ENCODE assay signal across 8 cellular contexts in the genomic region with DNA sequence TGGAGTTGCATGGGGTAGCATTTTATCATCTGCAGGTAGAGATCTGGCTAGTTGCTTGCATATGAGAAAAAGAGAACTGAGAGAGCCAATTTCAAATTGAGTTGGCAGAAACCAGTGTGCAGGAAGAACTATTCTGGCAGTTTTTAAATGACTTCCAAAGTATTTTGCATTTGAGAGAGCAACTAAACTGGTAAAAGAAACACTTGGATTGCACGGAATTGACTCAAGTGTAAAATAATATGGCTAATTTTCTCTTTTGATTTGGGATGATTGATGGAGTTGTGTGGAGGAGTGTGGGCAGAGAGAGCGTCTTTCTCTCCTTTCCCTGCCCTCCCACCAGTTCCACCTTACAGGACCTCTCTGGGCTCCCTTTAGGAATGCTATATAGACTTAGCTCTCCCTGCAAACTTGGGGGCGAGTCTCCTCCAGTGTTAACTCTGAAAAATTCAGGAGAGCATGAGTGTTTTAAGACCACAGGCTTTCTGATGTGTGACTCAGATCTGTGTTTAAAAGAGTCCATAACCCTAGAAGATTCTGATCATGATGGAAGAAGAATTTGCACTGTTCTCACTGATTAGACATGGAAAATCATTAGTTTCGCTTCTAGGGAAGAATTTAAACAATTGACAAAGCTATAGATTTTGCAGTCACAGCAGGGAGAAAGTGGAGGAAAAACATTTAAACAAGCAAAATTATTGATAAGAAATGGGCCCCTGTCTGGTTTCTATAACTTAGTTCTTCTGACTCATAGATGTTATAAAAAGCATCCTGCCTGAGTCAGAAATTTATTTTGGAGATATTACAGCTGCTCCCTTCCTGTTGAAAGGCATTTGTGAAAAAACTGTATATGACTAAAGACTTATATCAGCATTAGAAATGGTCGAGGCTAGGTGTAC. TPM values are rescaled to one million over a fixed set of nuclear protein-coding genes. Genes with fewer than 3 reads are reported as not detected.
A peak's percentile ranks its signal among the peaks of the same experiment; 100 is the strongest.
DNase-seq lines count a peak whose midpoint lies in the region; ATAC-seq and TF ChIP-seq lines count a peak whose summit lies in the region.

No MANE protein-coding gene starts in this region.

- CTCF ChIA-PET in mammary epithelial cell (lab: Charles Lee; ENCODE audit: low non-redundant PET) = no interaction called here

- TF ChIP-seq POLR2A in lower leg skin (IDR thresholded peaks at IDR 0.05) = no peak

- H3K4me3 ChIP-seq in mammary epithelial cell (replicated peaks in 1 of 3; ENCODE audit: insufficient read depth in 1 of 3, low read depth in 2 of 3, low read length in 3 of 3) (no peak overlapping the region), lower leg skin (ENCODE audit: low read depth, poor library complexity, severe bottlenecking) (no peak overlapping the region)

- H3K27me3 ChIP-seq in mammary epithelial cell (ENCODE audit: insufficient read depth, low read length) = no peaks in the 10 kb centered on the region

- H3K4me3 Mint-ChIP-seq in stimulated activated effector memory CD8-positive, alpha-beta T cell treated with anti-CD3 and anti-CD28 coated beads, Interleukin-12 subunit alpha, Interleukin-12 subunit beta, amount 100 ng/mL, for 72 hours = peak overlapping the region; percentile 47

- no TSS peak for BruUV-seq in mammary epithelial cell (replicated peaks; lab: Mats Ljungman, UMichigan)

- peak overlapping the region; percentile 47 for H3K4me2 ChIP-seq in mammary epithelial cell (ENCODE audit: insufficient read depth, low read depth, low read length)

- H3K4me1 ChIP-seq in mammary epithelial cell (ENCODE audit: insufficient read depth, low read length) = peaks cover 27% of the 10 kb centered on the region

- ATAC-seq in GM21360 (IDR thresholded peaks at IDR 0.05; ENCODE audit: unreplicated experiment) = peak; percentile 84
- ATAC-seq in HG03520 (IDR thresholded peaks at IDR 0.05; ENCODE audit: unreplicated experiment) = peak; percentile 67
- ATAC-seq in stimulated activated effector memory CD8-positive, alpha-beta T cell treated with anti-CD3 and anti-CD28 coated beads, Interleukin-12 subunit alpha, Interleukin-12 subunit beta, amount 100 ng/mL, for 72 hours = peak; percentile 87

- H3K79me2 ChIP-seq in mammary epithelial cell (ENCODE audit: insufficient read depth, low read length) = no peaks in the 10 kb centered on the region

- WGBS in mammary epithelial cell (ENCODE audit: low coverage, missing lambda C conversion rate) = 44% methylated on average over 5 of the region's 5 CpGs
- WGBS in lower leg skin, 2 donors = 34 to 47% methylated on average over 5 of the region's 5 CpGs

- in situ Hi-C loops in mammary epithelial cell (cut with MboI; ENCODE audit: low sequenced_read_pairs in 2 of 2) = no loop called here

- H3K36me3 ChIP-seq in mammary epithelial cell (ENCODE audit: insufficient read depth, low read length) = no peaks in the 10 kb centered on the region

- intact Hi-C loops in mammary epithelial cell (cut with micrococcal nuclease) (no loop called here), lower leg skin (cut with DNase I; ENCODE audit: low total_unique reads) (no loop called here)

- no peaks in the 10 kb centered on the region for H3K36me3 Mint-ChIP-seq in stimulated activated effector memory CD8-positive, alpha-beta T cell treated with anti-CD3 and anti-CD28 coated beads, Interleukin-12 subunit alpha, Interleukin-12 subunit beta, amount 100 ng/mL, for 72 hours

- dilution Hi-C loops in mammary epithelial cell (cut with HindIII; ENCODE audit: low sequenced_read_pairs) = no loop called here

- no peaks in the 10 kb centered on the region for H3K9me3 ChIP-seq in mammary epithelial cell (replicated peaks; ENCODE audit: insufficient read depth, low read length)

- peak overlapping the region; percentile 60 for H2AFZ ChIP-seq in mammary epithelial cell (ENCODE audit: low read depth, low read length)

- peak overlapping the region; percentile 76 for H3K27ac Mint-ChIP-seq in stimulated activated effector memory CD8-positive, alpha-beta T cell treated with anti-CD3 and anti-CD28 coated beads, Interleukin-12 subunit alpha, Interleukin-12 subunit beta, amount 100 ng/mL, for 72 hours

- no peak for TF ChIP-seq CTCF in mammary epithelial cell (conservative IDR thresholded peaks at IDR 0.05 in 1 of 2, IDR thresholded peaks at IDR 0.05 in 1 of 2; ENCODE audit: extremely low read depth in 1 of 2, insufficient read depth in 1 of 2, low read depth in 1 of 2, low read length in 2 of 2)
- no peak for TF ChIP-seq CTCF in lower leg skin (IDR thresholded peaks at IDR 0.05)

- no peaks in the 10 kb centered on the region for H3K9me3 Mint-ChIP-seq in stimulated activated effector memory CD8-positive, alpha-beta T cell treated with anti-CD3 and anti-CD28 coated beads, Interleukin-12 subunit alpha, Interleukin-12 subunit beta, amount 100 ng/mL, for 72 hours

- peaks cover 21% of the 10 kb centered on the region for H3K4me1 Mint-ChIP-seq in stimulated activated effector memory CD8-positive, alpha-beta T cell treated with anti-CD3 and anti-CD28 coated beads, Interleukin-12 subunit alpha, Interleukin-12 subunit beta, amount 100 ng/mL, for 72 hours

- DNase-seq in EL = peak; percentile 86
- peak; percentile 85 for DNase-seq in mammary epithelial cell
- DNase-seq in stimulated activated effector memory CD8-positive, alpha-beta T cell treated with anti-CD3 and anti-CD28 coated beads, Interleukin-12 subunit alpha, Interleukin-12 subunit beta, amount 100 ng/mL, for 72 hours (ENCODE audit: low spot score in 2 of 2) = no peak
- DNase-seq in H4 (ENCODE audit: low spot score) = no peak
- no peak for DNase-seq in NCI-H2081 (lab: John Stamatoyannopoulos, UW)
- no peak for DNase-seq in lower leg skin (ENCODE audit: low spot score in 2 of 2)

- no peak overlapping the region for H3K9ac ChIP-seq in mammary epithelial cell (ENCODE audit: insufficient read depth, low read length)

- H3K27ac ChIP-seq in mammary epithelial cell (ENCODE audit: insufficient read depth, low read depth, low read length) = peak overlapping the region; percentile 67

- no peaks in the 10 kb centered on the region for H4K20me1 ChIP-seq in mammary epithelial cell (ENCODE audit: insufficient read depth, low read length)

RNA-seq across cellular contexts. Expression of gene CTBS, which starts 24.9 kb away (rescaled TPM):
- 10 to 100 TPM; 12.3 to 13.1 TPM for total RNA-seq in mammary epithelial cell
- polyA plus RNA-seq in mammary epithelial cell = 10.5 TPM
- polyA minus RNA-seq in mammary epithelial cell = 4.0 TPM
- total RNA-seq in H4 (2014; rRNA removed; shearing (Covaris generic)) = 11.3 and 15.2 TPM in 2 replicates
- total RNA-seq in lower leg skin = 10 to 100 TPM; 15.1 to 16.9 (median 15.5) TPM

Comparison
In these comparisons a context has a peak if more than half of its experiments do, and no peak if none do; other contexts are left out.
1. DNase-seq: peak in EL (single experiment) and mammary epithelial cell (single experiment); none in stimulated activated effector memory CD8-positive, alpha-beta T cell treated with anti-CD3 and anti-CD28 coated beads, Interleukin-12 subunit alpha, Interleukin-12 subunit beta, amount 100 ng/mL, for 72 hours (0 of 2), H4 (single experiment), NCI-H2081 (0 of 2) and lower leg skin (0 of 2).
2. Peak in every context shown above with its lines, with median percentiles within 50 percentile points of each other: ATAC-seq.